ENCODE assay signal across 18 cellular contexts in the genomic region with DNA sequence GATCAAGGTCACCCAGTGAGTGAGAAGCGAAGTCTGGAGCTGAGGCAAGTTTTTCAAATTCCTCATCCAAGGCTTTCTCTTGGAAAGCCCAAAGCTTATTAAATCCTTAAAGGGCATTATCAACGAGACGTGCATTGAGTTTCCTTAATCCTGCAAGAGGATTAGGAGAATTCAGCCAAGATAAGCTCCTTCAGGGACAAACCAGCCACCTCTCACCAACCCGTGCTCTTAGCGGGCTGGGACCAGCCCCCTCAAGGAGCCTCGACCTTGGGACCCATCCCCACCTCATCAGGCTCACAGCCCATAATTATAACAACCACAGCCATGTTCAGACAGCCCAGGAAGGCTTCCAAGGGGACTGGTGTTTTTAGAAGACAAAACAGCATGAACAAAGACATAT. TPM values are rescaled to one million over a fixed set of nuclear protein-coding genes. Genes with fewer than 3 reads are reported as not detected.
DNase-seq lines count a peak whose midpoint lies in the region; ATAC-seq and TF ChIP-seq lines count a peak whose summit lies in the region.
"Had no signal": no experiment of that assay in that cellular context is flagged by ENCODE, and none has a peak within 500 bp of the region (broad histone marks: within the 10 kb centered on the region; RNA-seq: fewer than 3 reads in every experiment).

No MANE protein-coding gene starts in this region.

- H3K9ac ChIP-seq in endodermal cell (ENCODE audit: extremely low read depth, low read length, poor library complexity, severe bottlenecking) (no peak overlapping the region), neural progenitor cell (no peak overlapping the region)

- H3K4me3 ChIP-seq in endodermal cell (ENCODE audit: low read length) (no peak overlapping the region), neural progenitor cell (no peak overlapping the region), SJCRH30 (no peak overlapping the region)
- H3K4me3 ChIP-seq: A549 had no signal

- no peaks in the 10 kb centered on the region for H3K36me3 Mint-ChIP-seq in endodermal cell (ENCODE audit: low read depth)
- no peaks in the 10 kb centered on the region for H3K36me3 Mint-ChIP-seq in neural progenitor cell

- H3K27me3 Mint-ChIP-seq in endodermal cell (ENCODE audit: insufficient read depth) = peaks cover 43% of the 10 kb centered on the region
- H3K27me3 Mint-ChIP-seq in neural progenitor cell (ENCODE audit: insufficient read depth, low read depth) = peaks cover 30% of the 10 kb centered on the region
- H3K27me3 Mint-ChIP-seq: CD4-positive, alpha-beta T cell had no signal

- H3K4me2 ChIP-seq in neural progenitor cell = no peak overlapping the region
- H3K4me2 ChIP-seq: A549 had no signal

- H3K4me1 Mint-ChIP-seq in endodermal cell (peaks cover 6% of the 10 kb centered on the region), neural progenitor cell (peaks cover 19% of the 10 kb centered on the region)

- H2AFZ ChIP-seq in neural progenitor cell (replicated peaks) = no peak overlapping the region

- no peak overlapping the region for H3K27ac ChIP-seq in endodermal cell (ENCODE audit: low read depth, low read length)
- H3K27ac ChIP-seq in neural progenitor cell = no peak overlapping the region
- no peak overlapping the region for H3K27ac ChIP-seq in SJCRH30
- H3K27ac ChIP-seq: 22Rv1, A549, C4-2B had no signal

- H3K4me1 ChIP-seq in endodermal cell (ENCODE audit: control insufficient read depth, insufficient read depth, low read length) (no peaks in the 10 kb centered on the region), neural progenitor cell (peaks cover 2% of the 10 kb centered on the region), SJCRH30 (peaks cover 6% of the 10 kb centered on the region; the same call in 1 of the 2 replicates)
- H3K4me1 ChIP-seq: A549, Caco-2 had no signal

- H3K36me3 ChIP-seq in endodermal cell (ENCODE audit: control insufficient read depth, insufficient read depth, low read length) (no peaks in the 10 kb centered on the region), neural progenitor cell (no peaks in the 10 kb centered on the region), SJCRH30 (no peaks in the 10 kb centered on the region)

- no peaks in the 10 kb centered on the region for H3K79me2 ChIP-seq in neural progenitor cell (ENCODE audit: low read depth)

- H3K9me3 ChIP-seq in endodermal cell (ENCODE audit: control insufficient read depth, low read length) = no peaks in the 10 kb centered on the region
- no peaks in the 10 kb centered on the region for H3K9me3 ChIP-seq in neural progenitor cell (ENCODE audit: low read depth)
- no peaks in the 10 kb centered on the region for H3K9me3 ChIP-seq in SJCRH30 (replicated peaks)
- H3K9me3 ChIP-seq: A549, Caco-2 had no signal

- WGBS in endodermal cell (ENCODE audit: insufficient coverage in 1 of 2, insufficient read length in 1 of 2), 2 experiments = 16 to 37% methylated on average over 3 to 6 of the region's 6 CpGs

- no peaks in the 10 kb centered on the region for H3K27me3 ChIP-seq in endodermal cell (ENCODE audit: control insufficient read depth, insufficient read depth, low read length, poor library complexity, severe bottlenecking)
- H3K27me3 ChIP-seq in neural progenitor cell = no peaks in the 10 kb centered on the region
- H3K27me3 ChIP-seq in SJCRH30 = peaks cover 5% of the 10 kb centered on the region; the same call in 1 of the 2 replicates

- TF ChIP-seq CTCF in endodermal cell (conservative IDR thresholded peaks at IDR 0.05) (no peak), neural progenitor cell (IDR thresholded peaks at IDR 0.05) (no peak)

- H3K27ac Mint-ChIP-seq in endodermal cell (peak overlapping the region; percentile 50), neural progenitor cell (no peak overlapping the region)
- H3K27ac Mint-ChIP-seq: CD4-positive, alpha-beta T cell; H9 had no signal

- H4K20me1 ChIP-seq in neural progenitor cell (ENCODE audit: low read depth) = no peaks in the 10 kb centered on the region

- no peak overlapping the region for H3K4me3 Mint-ChIP-seq in endodermal cell
- peak overlapping the region; percentile 68 for H3K4me3 Mint-ChIP-seq in neural progenitor cell
- H3K4me3 Mint-ChIP-seq: CD4-positive, alpha-beta T cell; H9 had no signal

- H3K9me3 Mint-ChIP-seq in endodermal cell (peaks cover 6% of the 10 kb centered on the region), neural progenitor cell (no peaks in the 10 kb centered on the region)
- H3K9me3 Mint-ChIP-seq: CD4-positive, alpha-beta T cell had no signal

- ATAC-seq in GM18907 (IDR thresholded peaks at IDR 0.05; ENCODE audit: unreplicated experiment) = no peak
- ATAC-seq: A549 had no signal

- H3F3A ChIP-seq in neural progenitor cell (ENCODE audit: low read depth) = peaks cover 8% of the 10 kb centered on the region

- DNase-seq in D341Med (ENCODE audit: low spot score) (peak; percentile 69), NCI-H82 (lab: John Stamatoyannopoulos, UW) (peak; percentile 97), endodermal cell (no peak), neural progenitor cell (ENCODE audit: low spot score) (peak; percentile 55), NK-92 (lab: John Stamatoyannopoulos, UW; ENCODE audit: unreplicated experiment) (no peak), SJCRH30 (no peak)
- DNase-seq in activated effector memory CD4-positive, alpha-beta T cell treated with Interleukin-2 at 50 U/mL for 16 hours = no peak
- DNase-seq: AML-193; Caco-2; CD4-positive, alpha-beta T cell; DMS153; DMS79; GDM1; H9 had no signal

RNA-seq across cellular contexts. Expression of a gene that starts 12.0 kb away (rescaled TPM):
- total RNA-seq in endodermal cell = 10 to 100 TPM; 15.0 to 23.8 TPM
- 34.8 TPM for polyA plus RNA-seq in endodermal cell (2013, experiment 1 of 2)
- polyA plus RNA-seq in endodermal cell (2013, experiment 2 of 2) = 30.5 TPM
- total RNA-seq in neural progenitor cell (ENCODE audit: low replicate concordance) = 7.3 and 20.8 TPM in 2 replicates
- total RNA-seq in SJCRH30 (2014; rRNA removed; shearing (Covaris generic)) = 39.8 and 43.1 TPM in 2 replicates

Comparison
In these comparisons a context has a peak if more than half of its experiments do, and no peak if none do; other contexts are left out.
1. DNase-seq: peak in D341Med (single experiment), NCI-H82 (single experiment) and neural progenitor cell (single experiment); none in endodermal cell (single experiment), NK-92 (single experiment), SJCRH30 (0 of 2) and activated effector memory CD4-positive, alpha-beta T cell treated with Interleukin-2 at 50 U/mL for 16 hours (single experiment).